Comparison of ENCODE assay signal across 36 cellular contexts in the genomic region with DNA sequence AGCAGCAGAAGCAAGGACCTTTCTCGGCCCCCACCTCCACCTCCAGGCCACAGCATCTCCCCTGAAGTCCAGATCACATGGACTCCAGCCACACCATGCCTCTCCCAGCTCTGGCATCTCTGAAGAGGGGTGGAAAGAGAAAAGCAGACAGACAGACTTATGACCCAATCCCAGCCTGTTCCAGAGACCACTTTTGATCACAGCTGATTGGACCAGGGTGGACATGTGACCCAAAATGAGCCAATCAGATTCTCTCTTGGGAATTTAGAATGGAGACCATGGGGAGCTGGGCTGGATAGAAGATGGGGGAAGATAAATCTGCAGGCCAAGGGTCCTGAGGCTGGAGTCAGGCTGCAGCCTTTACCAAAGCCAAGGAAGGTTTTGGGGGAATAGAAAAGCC. TPM values are rescaled to one million over a fixed set of nuclear protein-coding genes. Genes with fewer than 3 reads are reported as not detected.
DNase-seq lines count a peak whose midpoint lies in the region; ATAC-seq, FAIRE-seq and TF ChIP-seq lines count a peak whose summit lies in the region.
"Had no signal": no experiment of that assay in that cellular context is flagged by ENCODE, and none has a peak within 500 bp of the region (broad histone marks: within the 10 kb centered on the region; RNA-seq: fewer than 3 reads in every experiment).

No MANE protein-coding gene starts in this region.

- peak overlapping the region in 1 of 2 experiments; percentile 18 for H2BK12ac ChIP-seq in mesenchymal stem cell (ENCODE audit: low read length in 2 of 2)

- H3K9me1 ChIP-seq in IMR-90 (ENCODE audit: insufficient read depth, low read length): peaks cover 19% of the 10 kb centered on the region

- no peak overlapping the region for H2BK5ac ChIP-seq in IMR-90 (ENCODE audit: low read depth, low read length, poor library complexity, severe bottlenecking)
- H2BK5ac ChIP-seq in mesenchymal stem cell (ENCODE audit: low read depth, low read length, poor library complexity, severe bottlenecking): no peak overlapping the region

- no peaks in the 10 kb centered on the region; a peak in 1 of 22 replicates for H3K9me3 ChIP-seq in BLaER1 treated with 17β-estradiol and CSF1 and Interleukin-3, amounts not matched to agents 10 nM and 100 nM (replicated peaks in 1 of 11)
- no peaks in the 10 kb centered on the region for H3K9me3 ChIP-seq in IMR-90 (ENCODE audit: control insufficient read depth, insufficient read depth, low read length)
- H3K9me3 ChIP-seq in mesenchymal stem cell (ENCODE audit: control insufficient read depth, low read length): no peaks in the 10 kb centered on the region
- H3K9me3 ChIP-seq: colonic mucosa, ovary, Peyer's patch, suprapubic skin, uterus had no signal

- H3K27me3 ChIP-seq in BLaER1 treated with 17β-estradiol and CSF1 and Interleukin-3, amounts not matched to agents 10 nM and 100 nM: no peaks in the 10 kb centered on the region
- H3K27me3 ChIP-seq in IMR-90 (ENCODE audit: control insufficient read depth, insufficient read depth, low read length) (no peaks in the 10 kb centered on the region), mesenchymal stem cell (ENCODE audit: control insufficient read depth in 1 of 2, insufficient read depth in 1 of 2, low read length in 2 of 2) (peaks cover 0 to 19% of the 10 kb centered on the region in 2 experiments)
- H3K27me3 ChIP-seq: colonic mucosa, ovary, Peyer's patch, suprapubic skin, uterus had no signal

- H2BK120ac ChIP-seq in IMR-90 (ENCODE audit: low read depth, low read length) (peak overlapping the region; percentile 68), mesenchymal stem cell (ENCODE audit: low read depth, low read length) (no peak overlapping the region)

- POLR2A ChIA-PET in IMR-90 (lab: Charles Lee; ENCODE audit: unreplicated experiment): no interaction called here

- H3K14ac ChIP-seq in IMR-90 (replicated peaks; ENCODE audit: low read depth, low read length) (peak overlapping the region; percentile 14; the same call in 1 of the 2 replicates), mesenchymal stem cell (ENCODE audit: low read length in 2 of 2) (no peak overlapping the region)

- H3K4me1 ChIP-seq in BLaER1 treated with 17β-estradiol and CSF1 and Interleukin-3, amounts not matched to agents 10 nM and 100 nM: peaks cover 15 to 38% (median 31%) of the 10 kb centered on the region in 10 experiments
- H3K4me1 ChIP-seq in IMR-90 (ENCODE audit: control insufficient read depth, insufficient read depth, low read length) (peaks cover 9% of the 10 kb centered on the region), mesenchymal stem cell (ENCODE audit: control insufficient read depth, insufficient read depth, low read depth, low read length) (peaks cover 11% of the 10 kb centered on the region)
- H3K4me1 ChIP-seq: colonic mucosa, Peyer's patch, suprapubic skin, uterus had no signal

- 0 out of 4 replicates have a peak overlapping the region, but pooled peaks of 1 of the 2 experiments have one; percentile 22 for H4K8ac ChIP-seq in IMR-90 (ENCODE audit: low read depth in 2 of 2, low read length in 2 of 2)
- H4K8ac ChIP-seq in mesenchymal stem cell (ENCODE audit: low read length): no peak overlapping the region

- H3K79me1 ChIP-seq in IMR-90 (ENCODE audit: low read depth in 1 of 2, low read length in 2 of 2) (peaks cover 0 to 7% of the 10 kb centered on the region in 2 experiments; a peak in 1 of 4 replicates), mesenchymal stem cell (replicated peaks; ENCODE audit: low read length, poor library complexity, severe bottlenecking) (no peaks in the 10 kb centered on the region)

- H3K56ac ChIP-seq in IMR-90 (ENCODE audit: extremely low read depth, insufficient read depth, low read length): no peak overlapping the region

- H2AFZ ChIP-seq in IMR-90 (replicated peaks; ENCODE audit: low read length, poor library complexity) (peak overlapping the region; percentile 59), mesenchymal stem cell (ENCODE audit: low read depth, low read length) (no peak overlapping the region)

- no TSS peak for BruUV-seq in IMR-90 (replicated peaks; lab: Mats Ljungman, UMichigan)

- H4K91ac ChIP-seq in IMR-90 (ENCODE audit: insufficient read depth, low read depth, low read length) (peak overlapping the region; percentile 52; the same call in 1 of the 2 replicates), mesenchymal stem cell (ENCODE audit: low read length) (peak overlapping the region; percentile 9)

- no peak overlapping the region for H2AK9ac ChIP-seq in IMR-90 (replicated peaks; ENCODE audit: low read depth, low read length, poor library complexity)

- H3K4ac ChIP-seq in IMR-90 (ENCODE audit: low read depth, low read length): peak overlapping the region; percentile 56
- H3K4ac ChIP-seq in mesenchymal stem cell (ENCODE audit: low read depth in 1 of 2, low read length in 2 of 2): peak overlapping the region in 1 of 2 experiments; percentile 12

- CTCF ChIA-PET in IMR-90 (lab: Yijun Ruan, JAX): no interaction called here

- no peak overlapping the region for H3K23ac ChIP-seq in IMR-90 (ENCODE audit: low read depth, low read length)
- H3K23ac ChIP-seq in mesenchymal stem cell (ENCODE audit: low read length in 2 of 2): no peak overlapping the region

- peak overlapping the region in 8 of 11 experiments; percentile 40 to 93 (median 84); a peak in 13 of 22 replicates for H3K27ac ChIP-seq in BLaER1 treated with 17β-estradiol and CSF1 and Interleukin-3, amounts not matched to agents 10 nM and 100 nM
- H3K27ac ChIP-seq in IMR-90 (ENCODE audit: insufficient read depth, low read length): no peak overlapping the region
- no peak overlapping the region for H3K27ac ChIP-seq in mesenchymal stem cell (ENCODE audit: low read length, poor library complexity, severe bottlenecking)
- H3K27ac ChIP-seq: C4-2B, colonic mucosa, ovary, Peyer's patch, suprapubic skin, uterus, WERI-Rb-1 had no signal

- no peak overlapping the region for H3K4me3 ChIP-seq in BLaER1 treated with 17β-estradiol and CSF1 and Interleukin-3, amounts not matched to agents 10 nM and 100 nM
- no peak overlapping the region for H3K4me3 ChIP-seq in IMR-90 (ENCODE audit: insufficient read depth, low read depth, low read length)
- H3K4me3 ChIP-seq in mesenchymal stem cell (ENCODE audit: insufficient read depth in 1 of 2, low read depth in 1 of 2, low read length in 2 of 2): no peak overlapping the region
- H3K4me3 ChIP-seq: colonic mucosa, ovary, Peyer's patch, smooth muscle cell, suprapubic skin, uterus had no signal

- peak overlapping the region; percentile 93; the same call in 1 of the 2 replicates for H2BK20ac ChIP-seq in IMR-90 (ENCODE audit: low read depth, low read length)

- no peak for FAIRE-seq in urothelium cell line (lab: Jason Lieb, UNC)

- H3K4me2 ChIP-seq in BLaER1 treated with 17β-estradiol and CSF1 and Interleukin-3, amounts not matched to agents 10 nM and 100 nM: peak overlapping the region in 8 of 11 experiments; percentile 32 to 85 (median 70); a peak in 12 of 22 replicates
- no peak overlapping the region for H3K4me2 ChIP-seq in IMR-90 (ENCODE audit: low read depth, low read length)
- no peak overlapping the region for H3K4me2 ChIP-seq in mesenchymal stem cell (ENCODE audit: low read length, poor library complexity, severe bottlenecking)
- H3K4me2 ChIP-seq: smooth muscle cell had no signal

- H3K36me3 ChIP-seq in BLaER1 treated with 17β-estradiol and CSF1 and Interleukin-3, amounts not matched to agents 10 nM and 100 nM: no peaks in the 10 kb centered on the region
- H3K36me3 ChIP-seq in IMR-90 (ENCODE audit: control insufficient read depth, insufficient read depth, low read length) (no peaks in the 10 kb centered on the region), mesenchymal stem cell (ENCODE audit: control insufficient read depth in 1 of 2, insufficient read depth in 2 of 2, low read depth in 1 of 2, low read length in 2 of 2) (no peaks in the 10 kb centered on the region)
- H3K36me3 ChIP-seq: colonic mucosa, ovary, suprapubic skin, uterus, WERI-Rb-1 had no signal

- H3K9ac ChIP-seq in BLaER1 treated with 17β-estradiol and CSF1 and Interleukin-3, amounts not matched to agents 10 nM and 100 nM: peak overlapping the region in 5 of 11 experiments; percentile 66 to 80 (median 71); a peak in 6 of 22 replicates
- H3K9ac ChIP-seq in IMR-90 (ENCODE audit: low read depth, low read length): no peak overlapping the region
- no peak overlapping the region for H3K9ac ChIP-seq in mesenchymal stem cell (ENCODE audit: low read length)

- H4K5ac ChIP-seq in IMR-90 (ENCODE audit: low read depth, low read length): no peak overlapping the region

- no peak for TF ChIP-seq CTCF in IMR-90 (conservative IDR thresholded peaks at IDR 0.05; ENCODE audit: low read depth, low read length)

- in situ Hi-C loops in IMR-90 (cut with MboI; ENCODE audit: low sequenced_read_pairs): no loop called here

- no CpG with 5 or more reads among the region's 1 CpG for WGBS in IMR-90 (ENCODE audit: extremely low coverage in 2 of 2, insufficient read length in 1 of 2), 2 experiments
- WGBS in mesenchymal stem cell: 91% methylated on average over 1 of the region's 1 CpG

- no peak overlapping the region for H3K18ac ChIP-seq in IMR-90 (ENCODE audit: low read depth, low read length)
- no peak overlapping the region for H3K18ac ChIP-seq in mesenchymal stem cell (ENCODE audit: low read depth in 1 of 2, low read length in 2 of 2)

- no peaks in the 10 kb centered on the region for H4K20me1 ChIP-seq in BLaER1 treated with 17β-estradiol and CSF1 and Interleukin-3, amounts not matched to agents 10 nM and 100 nM
- H4K20me1 ChIP-seq in IMR-90 (ENCODE audit: insufficient read depth, low read length): no peaks in the 10 kb centered on the region

- no peak for DNase-seq in IMR-90
- peak; percentile 16 for DNase-seq in amniotic epithelial cell (ENCODE audit: low read depth)
- no peak for DNase-seq in mesenchymal stem cell
- DNase-seq in stimulated activated CD4-positive, alpha-beta T cell treated with anti-CD3 and anti-CD28 coated beads, Interleukin-4, amount 100 ng/mL, for 1 hour: no peak
- no peak for DNase-seq in urothelium cell line (ENCODE audit: low spot score)
- DNase-seq in sciatic nerve (ENCODE audit: low spot score): no peak
- DNase-seq: activated CD4-positive, alpha-beta T cell treated with anti-CD3 and anti-CD28 coated beads for 48 hours; activated effector memory CD4-positive, alpha-beta T cell treated with Interleukin-2 at 50 U/mL for 16 hours; anterior cingulate cortex; colonic mucosa; COR-L47; DMS79; effector CD4-positive, alpha-beta T cell; GF-D8; HCEC 1CT; hypothalamus; KG1; NCI-H1436; NCI-H2081 treated with DMSO at 0.1 percent for 48 hours; NCI-H2227 treated with DMSO at 0.1 percent for 48 hours; NCI-H526 treated with DMSO at 0.1 percent for 48 hours; ovary; Peyer's patch; SIG-M5; stimulated activated naive CD4-positive, alpha-beta T cell treated with Interleukin-2 at 50 U/mL for 16 hours; T1000; uterus; WERI-Rb-1 had no signal

- dilution Hi-C loops in IMR-90 (cut with HindIII; ENCODE audit: low sequenced_read_pairs, unreplicated experiment): no loop called here

- TF ChIP-seq RAD21 in IMR-90 (IDR thresholded peaks at IDR 0.05; ENCODE audit: low read length): no peak

- H2AK5ac ChIP-seq in IMR-90 (ENCODE audit: low read depth, low read length) (peak overlapping the region; percentile 86), mesenchymal stem cell (ENCODE audit: low read length, severe bottlenecking) (peak overlapping the region; percentile 36)

- intact Hi-C loops in IMR-90 (cut with micrococcal nuclease): no loop called here
- intact Hi-C loops in sciatic nerve (cut with DNase I): no loop called here

- H2BK15ac ChIP-seq in IMR-90 (ENCODE audit: low read depth, low read length) (peak overlapping the region; percentile 62; the same call in 2 of the 3 replicates), mesenchymal stem cell (ENCODE audit: low read depth, poor library complexity, severe bottlenecking) (no peak overlapping the region)

- ATAC-seq in IMR-90 (ENCODE audit: low read depth): no peak
- no peak for ATAC-seq in sciatic nerve
- ATAC-seq: left lobe of liver had no signal

- no peak for TF ChIP-seq POLR2A in IMR-90 (IDR thresholded peaks at IDR 0.05; ENCODE audit: low read depth, low read length)

RNA-seq across cellular contexts. Expression of a gene that starts 16.4 kb away (rescaled TPM):
- total RNA-seq in IMR-90 (2012; rRNA removed): under 0.01 and 0.18 TPM in 2 replicates
- 0.03 and 0.06 TPM in 2 replicates for polyA plus RNA-seq in IMR-90 (2012; rRNA removed)
- 0.04 TPM in 1 of 2 replicates, not detected in the other for polyA plus RNA-seq in IMR-90 (2012; cell fraction: cytosol; rRNA removed)
- 0.10 and 0.13 TPM in 2 replicates for polyA plus RNA-seq in IMR-90 (2012; cell fraction: nucleus; rRNA removed; ENCODE audit: low replicate concordance)
- 0.17 TPM for polyA plus RNA-seq in mesenchymal stem cell (2013, experiment 1 of 2)
- 0.16 TPM for polyA plus RNA-seq in mesenchymal stem cell (2013, experiment 2 of 2)
- total RNA-seq in sciatic nerve: 2.1 TPM
- total RNA-seq: activated CD8-positive, alpha-beta memory T cell treated with anti-CD3 and anti-CD28 coated beads for 36 hours; fibroblast of lung; left lobe of liver; suprapubic skin; uterus had no signal
- polyA plus RNA-seq: fibroblast of lung, neural cell had no signal

RNA-seq across cellular contexts. Expression of a gene that starts 32.2 kb away (rescaled TPM):
- 31.7 and 36.1 TPM in 2 replicates for total RNA-seq in IMR-90 (2012; rRNA removed)
- 12.9 and 13.1 TPM in 2 replicates for polyA plus RNA-seq in IMR-90 (2012; rRNA removed)
- 5.5 and 5.7 TPM in 2 replicates for polyA plus RNA-seq in IMR-90 (2012; cell fraction: cytosol; rRNA removed)
- polyA plus RNA-seq in IMR-90 (2012; cell fraction: nucleus; rRNA removed; ENCODE audit: low replicate concordance): 6.7 and 17.7 TPM in 2 replicates
- polyA plus RNA-seq in mesenchymal stem cell (2013, experiment 1 of 2): 39.1 TPM
- 38.8 TPM for polyA plus RNA-seq in mesenchymal stem cell (2013, experiment 2 of 2)
- 38.2 TPM for total RNA-seq in sciatic nerve

Comparison
In these comparisons a context has a peak if more than half of its experiments do, and no peak if none do; other contexts are left out.
1. H3K27ac ChIP-seq: peak in BLaER1 treated with 17β-estradiol and CSF1 and Interleukin-3, amounts not matched to agents 10 nM and 100 nM (8 of 11); none in IMR-90 (single experiment) and mesenchymal stem cell (single experiment).
2. H3K4me2 ChIP-seq: peak in BLaER1 treated with 17β-estradiol and CSF1 and Interleukin-3, amounts not matched to agents 10 nM and 100 nM (8 of 11); none in IMR-90 (single experiment) and mesenchymal stem cell (single experiment).